9 cellular contexts compared by ENCODE assay signal in genomic region chr9:4228606-4229005, GRCh38.
DNase-seq lines count a peak whose midpoint lies in the region; ATAC-seq, FAIRE-seq and TF ChIP-seq lines count a peak whose summit lies in the region.
"Had no signal": no experiment of that assay in that cellular context is flagged by ENCODE, and none has a peak within 500 bp of the region (broad histone marks: within the 10 kb centered on the region; RNA-seq: fewer than 3 reads in every experiment).

No MANE protein-coding gene starts in this region.

- CTCF ChIA-PET in AG04449 (lab: Yijun Ruan, JAX): interaction anchor here (0.6 to 4.1 kb wide), 20 partner anchors 9 to 495 kb away, joined by 3 to 30 read pairs (median 3); no protein-coding TSS in a partner anchor

- intact Hi-C loops in activated T-helper 1 cell treated with anti-CD3 and anti-CD28 coated beads, Interleukin-12 subunit alpha, Interleukin-12 subunit beta, Interleukin-2, Interleukin-4 antibody, amounts not matched to agents 30 ng/mL and 10 ng/mL and 1 ng/mL, durations not matched to agents 14 hours and 24 hours and 36 hours (cut with micrococcal nuclease): loop anchor here (1.0 to 10.0 kb wide), 6 partner anchors 51 to 764 kb away; no protein-coding TSS in a partner anchor

- no peak overlapping the region for H3K4me3 Mint-ChIP-seq in activated T-helper 1 cell treated with anti-CD3 and anti-CD28 coated beads, Interleukin-12 subunit alpha, Interleukin-12 subunit beta, Interleukin-2, Interleukin-4 antibody, amounts not matched to agents 30 ng/mL and 10 ng/mL and 1 ng/mL, durations not matched to agents 14 hours and 24 hours and 36 hours
- H3K4me3 Mint-ChIP-seq: central memory CD8-positive, alpha-beta T cell had no signal

- no peaks in the 10 kb centered on the region for H4K20me1 ChIP-seq in keratinocyte (ENCODE audit: control insufficient read depth, extremely low read depth, insufficient read depth, low read length)

- no peaks in the 10 kb centered on the region for H3K4me1 ChIP-seq in keratinocyte (ENCODE audit: control insufficient read depth, extremely low read depth, insufficient read depth, low read length)

- H3K4me1 Mint-ChIP-seq in activated T-helper 1 cell treated with anti-CD3 and anti-CD28 coated beads, Interleukin-12 subunit alpha, Interleukin-12 subunit beta, Interleukin-2, Interleukin-4 antibody, amounts not matched to agents 30 ng/mL and 10 ng/mL and 1 ng/mL, durations not matched to agents 14 hours and 24 hours and 36 hours (ENCODE audit: low read depth): peaks cover 6% of the 10 kb centered on the region
- H3K4me1 Mint-ChIP-seq: central memory CD8-positive, alpha-beta T cell had no signal

- peak; percentile 86 for FAIRE-seq in keratinocyte (lab: Jason Lieb, UNC)

- H3K4me3 ChIP-seq in AG04449 (ENCODE audit: low read depth, low read length) (no peak overlapping the region), keratinocyte (ENCODE audit: control insufficient read depth in 2 of 3, extremely low read depth in 1 of 3, insufficient read depth in 2 of 3, low read depth in 1 of 3, low read length in 3 of 3) (no peak overlapping the region)

- no peaks in the 10 kb centered on the region for H3K27me3 ChIP-seq in keratinocyte (ENCODE audit: control insufficient read depth, extremely low read depth, insufficient read depth, low read length)

- DNase-seq in AG04449 (ENCODE audit: low read depth, low spot score) (no peak), keratinocyte (ENCODE audit: low read depth, low spot score) (no peak), KG1 (lab: John Stamatoyannopoulos, UW) (no peak)
- no peak for DNase-seq in activated CD4-positive, CD25-positive, alpha-beta regulatory T cell treated with anti-CD3 and anti-CD28 coated beads, Interleukin-2, amount 50 U/mL, for 72 hours
- DNase-seq in activated T-helper 1 cell treated with anti-CD3 and anti-CD28 coated beads, Interleukin-12 subunit alpha, Interleukin-12 subunit beta, Interleukin-2, Interleukin-4 antibody, amounts not matched to agents 30 ng/mL and 10 ng/mL and 1 ng/mL, durations not matched to agents 14 hours and 24 hours and 36 hours (ENCODE audit: low spot score): no peak

- no peak overlapping the region for H3K27ac Mint-ChIP-seq in activated T-helper 1 cell treated with anti-CD3 and anti-CD28 coated beads, Interleukin-12 subunit alpha, Interleukin-12 subunit beta, Interleukin-2, Interleukin-4 antibody, amounts not matched to agents 30 ng/mL and 10 ng/mL and 1 ng/mL, durations not matched to agents 14 hours and 24 hours and 36 hours

- H3K9me3 Mint-ChIP-seq in activated T-helper 1 cell treated with anti-CD3 and anti-CD28 coated beads, Interleukin-12 subunit alpha, Interleukin-12 subunit beta, Interleukin-2, Interleukin-4 antibody, amounts not matched to agents 30 ng/mL and 10 ng/mL and 1 ng/mL, durations not matched to agents 14 hours and 24 hours and 36 hours: no peaks in the 10 kb centered on the region
- H3K9me3 Mint-ChIP-seq: central memory CD8-positive, alpha-beta T cell had no signal

- H3K36me3 Mint-ChIP-seq in activated T-helper 1 cell treated with anti-CD3 and anti-CD28 coated beads, Interleukin-12 subunit alpha, Interleukin-12 subunit beta, Interleukin-2, Interleukin-4 antibody, amounts not matched to agents 30 ng/mL and 10 ng/mL and 1 ng/mL, durations not matched to agents 14 hours and 24 hours and 36 hours (ENCODE audit: low read depth): no peaks in the 10 kb centered on the region

- H3K79me2 ChIP-seq in keratinocyte (ENCODE audit: control insufficient read depth, insufficient read depth, low read length): no peaks in the 10 kb centered on the region

- no peak overlapping the region for H2AFZ ChIP-seq in keratinocyte (ENCODE audit: control insufficient read depth, low read length)

- H3K27ac ChIP-seq in VCaP: no peak overlapping the region
- no peak overlapping the region for H3K27ac ChIP-seq in keratinocyte (ENCODE audit: control insufficient read depth, insufficient read depth, low read length)

- ATAC-seq in GM19043 (IDR thresholded peaks at IDR 0.05; ENCODE audit: low read depth, unreplicated experiment) (peak; percentile 49), HG03039 (IDR thresholded peaks at IDR 0.05; ENCODE audit: unreplicated experiment) (no peak)

- H3K9me3 ChIP-seq in keratinocyte (ENCODE audit: control insufficient read depth, low read depth, low read length): no peaks in the 10 kb centered on the region

- H3K4me2 ChIP-seq in keratinocyte (ENCODE audit: control insufficient read depth, extremely low read depth, insufficient read depth, low read depth, low read length): no peak overlapping the region

- H3K36me3 ChIP-seq in keratinocyte (ENCODE audit: control insufficient read depth in 2 of 2, extremely low read depth in 1 of 2, insufficient read depth in 2 of 2, low read length in 2 of 2): no peaks in the 10 kb centered on the region

- H3K9ac ChIP-seq in keratinocyte (ENCODE audit: control insufficient read depth, extremely low read depth, insufficient read depth, low read length): no peak overlapping the region

- peaks cover 7% of the 10 kb centered on the region for H3K27me3 Mint-ChIP-seq in activated T-helper 1 cell treated with anti-CD3 and anti-CD28 coated beads, Interleukin-12 subunit alpha, Interleukin-12 subunit beta, Interleukin-2, Interleukin-4 antibody, amounts not matched to agents 30 ng/mL and 10 ng/mL and 1 ng/mL, durations not matched to agents 14 hours and 24 hours and 36 hours (ENCODE audit: insufficient read depth)

- dilution Hi-C loops in keratinocyte (cut with MboI; ENCODE audit: extremely low pct_ligation_motif_present, low sequenced_read_pairs): no loop called here

- POLR2A ChIA-PET in AG04449 (lab: Yijun Ruan, JAX): no interaction called here

- no peaks in the 10 kb centered on the region for H3K9me1 ChIP-seq in keratinocyte (ENCODE audit: control insufficient read depth, extremely low read depth, insufficient read depth, low read length)

- peak; percentile 46 for TF ChIP-seq CTCF in AG04449 (IDR thresholded peaks at IDR 0.05; ENCODE audit: insufficient read depth, low read length, missing control alignments)
- peak; percentile 89 for TF ChIP-seq CTCF in VCaP (conservative IDR thresholded peaks at IDR 0.05)
- peak; percentile 20 to 59 (median 55) for TF ChIP-seq CTCF in keratinocyte (optimal IDR thresholded peaks at IDR 0.05 in 1 of 3, IDR thresholded peaks at IDR 0.05 in 1 of 3, conservative IDR thresholded peaks at IDR 0.05 in 1 of 3; ENCODE audit: extremely low read depth in 1 of 3, insufficient read depth in 2 of 3, low read length in 3 of 3)
